ENCODE assay signal across 22 cellular contexts in genomic region chr3:134956395-134956794, GRCh38.
DNase-seq lines count a peak whose midpoint lies in the region; ATAC-seq, FAIRE-seq and TF ChIP-seq lines count a peak whose summit lies in the region.
"Had no signal": no experiment of that assay in that cellular context is flagged by ENCODE, and none has a peak within 500 bp of the region (broad histone marks: within the 10 kb centered on the region; RNA-seq: fewer than 3 reads in every experiment).

No MANE protein-coding gene starts in this region.

- no peak for DNase-seq in GM18507 (ENCODE audit: extremely low spot score, insufficient read length, low read depth)
- DNase-seq in type B pancreatic cell (ENCODE audit: extremely low spot score, unreplicated experiment), result no peak
- no peak for DNase-seq in brain microvascular endothelial cell
- DNase-seq in NK-92 (lab: John Stamatoyannopoulos, UW; ENCODE audit: unreplicated experiment), result no peak
- DNase-seq in HuH-7 (ENCODE audit: low spot score), result no peak
- DNase-seq: activated CD4-positive, alpha-beta T cell treated with anti-CD3 and anti-CD28 coated beads, Interleukin-2, amount 10 ng/mL, durations not matched to agents 24 days and 14 days; activated T-cell treated with anti-CD3 and anti-CD28 coated beads, Interleukin-2, amount 50 U/mL, for 48 hours; adrenal gland; cerebellar nuclear complex; GOT3; NCI-H1105 treated with DMSO at 0.1 percent for 48 hours; NCI-H345; right lobe of liver; stimulated activated naive CD8-positive, alpha-beta T cell treated with anti-CD3 and anti-CD28 coated beads, Interleukin-15, amount 100 ng/mL, for 72 hours; T1000 had no signal

- H3K36me3 ChIP-seq in brain microvascular endothelial cell (replicated peaks), result no peaks in the 10 kb centered on the region
- H3K36me3 ChIP-seq: adrenal gland, right lobe of liver, SJSA1 had no signal

- in situ Hi-C loops in brain microvascular endothelial cell (cut with HindIII; ENCODE audit: low pct_ligation_motif_present, low sequenced_read_pairs), result no loop called here

- peak; percentile 47 for FAIRE-seq in GM18507 (lab: Jason Lieb, UNC)
- FAIRE-seq: frontal cortex, K562 had no signal

- no peaks in the 10 kb centered on the region for H3K36me3 Mint-ChIP-seq in type B pancreatic cell

- peaks cover 60% of the 10 kb centered on the region for H3K27me3 Mint-ChIP-seq in type B pancreatic cell
- H3K27me3 Mint-ChIP-seq: activated CD4-positive, alpha-beta T cell treated with anti-CD3 and anti-CD28 coated beads, Interleukin-2, amount 10 ng/mL, durations not matched to agents 24 days and 14 days had no signal

- no peak overlapping the region for H3K27ac Mint-ChIP-seq in type B pancreatic cell
- H3K27ac Mint-ChIP-seq: activated CD4-positive, alpha-beta T cell treated with anti-CD3 and anti-CD28 coated beads, Interleukin-2, amount 10 ng/mL, durations not matched to agents 24 days and 14 days; neural progenitor cell had no signal

- TF ChIP-seq CTCF in type B pancreatic cell (conservative IDR thresholded peaks at IDR 0.05) (no peak), brain microvascular endothelial cell (IDR thresholded peaks at IDR 0.05; ENCODE audit: low read depth, low read length, missing control alignments) (no peak)

- H3K4me1 Mint-ChIP-seq in type B pancreatic cell (ENCODE audit: unreplicated experiment), result no peaks in the 10 kb centered on the region
- H3K4me1 Mint-ChIP-seq: activated CD4-positive, alpha-beta T cell treated with anti-CD3 and anti-CD28 coated beads, Interleukin-2, amount 10 ng/mL, durations not matched to agents 24 days and 14 days; stimulated activated naive CD8-positive, alpha-beta T cell treated with anti-CD3 and anti-CD28 coated beads, Interleukin-15, amount 100 ng/mL, for 72 hours had no signal

- no peak overlapping the region for H3K4me3 Mint-ChIP-seq in type B pancreatic cell
- H3K4me3 Mint-ChIP-seq: activated CD4-positive, alpha-beta T cell treated with anti-CD3 and anti-CD28 coated beads, Interleukin-2, amount 10 ng/mL, durations not matched to agents 24 days and 14 days; stimulated activated naive CD8-positive, alpha-beta T cell treated with anti-CD3 and anti-CD28 coated beads, Interleukin-15, amount 100 ng/mL, for 72 hours had no signal

- H3K9me3 Mint-ChIP-seq in type B pancreatic cell, result no peaks in the 10 kb centered on the region
- H3K9me3 Mint-ChIP-seq: activated CD4-positive, alpha-beta T cell treated with anti-CD3 and anti-CD28 coated beads, Interleukin-2, amount 10 ng/mL, durations not matched to agents 24 days and 14 days; neural progenitor cell had no signal

- H3K4me3 ChIP-seq in brain microvascular endothelial cell (ENCODE audit: low read depth, low read length), result no peak overlapping the region
- H3K4me3 ChIP-seq: adrenal gland, K562, neural progenitor cell, right lobe of liver, SJSA1 had no signal

- ATAC-seq in GM21367 (IDR thresholded peaks at IDR 0.05; ENCODE audit: unreplicated experiment), result peak; percentile 54
- ATAC-seq in HG02852 (IDR thresholded peaks at IDR 0.05; ENCODE audit: unreplicated experiment), result peak; percentile 66
- peak; percentile 52 for ATAC-seq in HG03558 (IDR thresholded peaks at IDR 0.05; ENCODE audit: extremely low read depth, unreplicated experiment)
- ATAC-seq: K562; right lobe of liver; stimulated activated naive CD8-positive, alpha-beta T cell treated with anti-CD3 and anti-CD28 coated beads, Interleukin-15, amount 100 ng/mL, for 72 hours had no signal

- H3K27me3 ChIP-seq in brain microvascular endothelial cell (replicated peaks), result no peaks in the 10 kb centered on the region
- H3K27me3 ChIP-seq: adrenal gland, neural progenitor cell, right lobe of liver, SJSA1 had no signal

- H3K27ac ChIP-seq in brain microvascular endothelial cell, result no peak overlapping the region
- H3K27ac ChIP-seq: adrenal gland, neural progenitor cell, right lobe of liver, SJSA1 had no signal
